Comparison of ENCODE assay signal across 20 cellular contexts in the genomic region with DNA sequence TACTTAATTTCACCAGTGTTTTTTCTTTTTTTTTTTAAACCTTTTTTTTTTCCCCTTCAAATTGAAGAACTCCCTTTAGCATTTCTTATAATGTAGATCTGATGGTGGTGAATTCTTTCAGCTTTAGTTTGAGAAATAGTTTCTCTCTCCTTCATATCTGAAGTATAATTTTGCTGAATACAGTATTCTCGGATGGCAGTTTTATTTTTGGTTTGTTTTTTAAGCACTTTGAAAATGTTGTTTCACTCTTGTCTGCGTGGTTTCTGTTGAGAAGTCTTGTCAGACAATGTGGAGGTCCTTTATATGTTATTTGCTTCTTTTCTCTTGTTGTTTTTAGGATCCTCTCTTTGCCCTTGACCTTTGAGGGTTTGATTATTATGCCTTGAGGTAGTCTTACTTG.
"Had no signal": no experiment of that assay in that cellular context is flagged by ENCODE, and none has a peak within 500 bp of the region (broad histone marks: within the 10 kb centered on the region; RNA-seq: fewer than 3 reads in every experiment).

No MANE protein-coding gene starts in this region.

- DNase-seq: foreskin keratinocyte; kidney; left cardiac atrium; left ventricle myocardium superior; mesendoderm; naive thymus-derived CD4-positive, alpha-beta T cell; nephron progenitor cell; psoas muscle; retina; right lobe of liver; stimulated activated CD4-positive, alpha-beta T cell treated with anti-CD3 and anti-CD28 coated beads, Interleukin-4, amount 100 ng/mL, for 1 hour; stimulated activated CD8-positive, alpha-beta memory T cell treated with anti-CD3 and anti-CD28 coated beads, Interleukin-4, amount 100 ng/mL, for 48 hours; stimulated activated naive CD8-positive, alpha-beta T cell treated with anti-CD3 and anti-CD28 coated beads, Interleukin-15, Interleukin-2, amounts not matched to agents 100 U/mL and 50 U/mL, for 24 hours; thyroid gland; uterus had no signal

- H2AFZ ChIP-seq: hepatocyte had no signal

- H3K4me2 ChIP-seq: hepatocyte had no signal

- ATAC-seq: foreskin keratinocyte; left cardiac atrium; left ventricle myocardium superior; naive thymus-derived CD4-positive, alpha-beta T cell; psoas muscle; right lobe of liver; stimulated activated effector memory CD8-positive, alpha-beta T cell treated with anti-CD3 and anti-CD28 coated beads, Interleukin-12 subunit alpha, Interleukin-12 subunit beta, amount 100 ng/mL, for 72 hours; stimulated activated naive CD8-positive, alpha-beta T cell treated with anti-CD3 and anti-CD28 coated beads, Interleukin-15, Interleukin-2, amounts not matched to agents 100 U/mL and 50 U/mL, for 24 hours had no signal

- H3K79me2 ChIP-seq: hepatocyte had no signal

- H3K4me1 ChIP-seq: foreskin keratinocyte, psoas muscle, suprapubic skin, thyroid gland, uterus had no signal

- FAIRE-seq: kidney had no signal

- H3K27me3 ChIP-seq: foreskin keratinocyte, hepatocyte, neutrophil, right lobe of liver, suprapubic skin, thyroid gland, uterus had no signal

- H3K36me3 ChIP-seq: neutrophil, right lobe of liver, thyroid gland, uterus had no signal

- H3K4me3 ChIP-seq: hepatocyte, lung, psoas muscle, right lobe of liver, suprapubic skin, thyroid gland, uterus had no signal

- H3K27ac ChIP-seq: foreskin keratinocyte, hepatocyte, neutrophil, psoas muscle, right lobe of liver, suprapubic skin, thyroid gland, uterus had no signal
